ENCODE assay signal across 15 cellular contexts in genomic region chr18:74631242-74632087, GRCh38. TPM values are rescaled to one million over a fixed set of nuclear protein-coding genes. Genes with fewer than 3 reads are reported as not detected.
DNase-seq lines count a peak whose midpoint lies in the region; ATAC-seq, FAIRE-seq and TF ChIP-seq lines count a peak whose summit lies in the region.
"Had no signal": no experiment of that assay in that cellular context is flagged by ENCODE, and none has a peak within 500 bp of the region (broad histone marks: within the 10 kb centered on the region; RNA-seq: fewer than 3 reads in every experiment).

No MANE protein-coding gene starts in this region.

- FAIRE-seq in bronchial epithelial cell (lab: Jason Lieb, UNC) = no peak
- FAIRE-seq: GM12891, K562, pancreas, urothelium cell line had no signal

- H3K4me3 Mint-ChIP-seq in activated T-cell treated with anti-CD3 and anti-CD28 coated beads, Interleukin-2, amount 50 U/mL, for 24 hours = peak overlapping the region; percentile 62

- H3K36me3 Mint-ChIP-seq in activated T-cell treated with anti-CD3 and anti-CD28 coated beads, Interleukin-2, amount 50 U/mL, for 24 hours (ENCODE audit: low read depth) = peaks cover 57% of the 10 kb centered on the region

- H3K27me3 Mint-ChIP-seq in activated T-cell treated with anti-CD3 and anti-CD28 coated beads, Interleukin-2, amount 50 U/mL, for 24 hours = no peaks in the 10 kb centered on the region

- peaks cover 58% of the 10 kb centered on the region for H3K4me1 Mint-ChIP-seq in activated T-cell treated with anti-CD3 and anti-CD28 coated beads, Interleukin-2, amount 50 U/mL, for 24 hours (ENCODE audit: low read depth)

- intact Hi-C loops in testis (cut with DNase I; ENCODE audit: low total_unique reads) = no loop called here

- no peaks in the 10 kb centered on the region for H3K4me1 ChIP-seq in testis
- H3K4me1 ChIP-seq: pancreas had no signal

- ATAC-seq in left lobe of liver = no peak
- ATAC-seq: K562, pancreas had no signal

- TF ChIP-seq CTCF in bronchial epithelial cell (IDR thresholded peaks at IDR 0.05; ENCODE audit: insufficient read depth, low read length, severe bottlenecking) (no peak), testis (IDR thresholded peaks at IDR 0.05) (no peak)

- no peaks in the 10 kb centered on the region for H3K27me3 ChIP-seq in bronchial epithelial cell (ENCODE audit: control insufficient read depth, insufficient read depth, low read length)
- H3K27me3 ChIP-seq in testis = no peaks in the 10 kb centered on the region
- H3K27me3 ChIP-seq: pancreas had no signal

- DNase-seq in activated T-cell treated with anti-CD3 and anti-CD28 coated beads, Interleukin-2, amount 50 U/mL, for 24 hours = no peak
- DNase-seq in activated T-cell treated with anti-CD3 and anti-CD28 coated beads for 4 hours (no peak), OCI-M1 (lab: John Stamatoyannopoulos, UW) (peak; percentile 67), bronchial epithelial cell (ENCODE audit: low read depth) (peak; percentile 21), skeletal muscle cell (ENCODE audit: low read depth) (peak; percentile 45), left lobe of liver (ENCODE audit: low spot score) (no peak), testis (no peak), NCI-H526 (lab: John Stamatoyannopoulos, UW) (no peak)
- DNase-seq: activated effector memory CD4-positive, alpha-beta T cell treated with anti-CD3 and anti-CD28 coated beads, Interleukin-2, amount 50 U/mL, for 16 hours; NCI-H524 treated with DMSO at 0.1 percent for 48 hours; pancreas; stimulated activated CD4-positive, alpha-beta T cell treated with anti-CD3 and anti-CD28 coated beads, Interleukin-4, amount 100 ng/mL, for 24 hours had no signal

- H3K9me3 Mint-ChIP-seq in activated T-cell treated with anti-CD3 and anti-CD28 coated beads, Interleukin-2, amount 50 U/mL, for 24 hours = no peaks in the 10 kb centered on the region

- H3K27ac Mint-ChIP-seq in activated T-cell treated with anti-CD3 and anti-CD28 coated beads, Interleukin-2, amount 50 U/mL, for 24 hours = peak overlapping the region; percentile 91

- H3K4me3 ChIP-seq in bronchial epithelial cell (ENCODE audit: low read depth, low read length) = no peak overlapping the region
- H3K4me3 ChIP-seq in skeletal muscle cell (ENCODE audit: low read depth, low read length) = no peak overlapping the region
- H3K4me3 ChIP-seq in testis = no peak overlapping the region
- H3K4me3 ChIP-seq: K562, pancreas had no signal

- TF ChIP-seq POLR2A in testis (IDR thresholded peaks at IDR 0.05) = no peak

- H3K27ac ChIP-seq in testis = no peak overlapping the region
- H3K27ac ChIP-seq: pancreas had no signal

- WGBS in testis, 2 donors = 73 to 83% methylated on average over 8 of the region's 8 CpGs

- no peaks in the 10 kb centered on the region for H3K9me3 ChIP-seq in testis
- H3K9me3 ChIP-seq: pancreas had no signal

- H3K36me3 ChIP-seq in bronchial epithelial cell (ENCODE audit: control insufficient read depth, insufficient read depth, low read length) = no peaks in the 10 kb centered on the region
- H3K36me3 ChIP-seq in testis (ENCODE audit: low read depth, missing control alignments) = no peaks in the 10 kb centered on the region

RNA-seq across cellular contexts. Expression of gene ZNF407, which starts 33.8 kb away (rescaled TPM):
- total RNA-seq in bronchial epithelial cell (10.0 and 11.5 TPM in 2 replicates), left lobe of liver (4.9 TPM), testis (10 to 100 TPM; 30.8 to 35.9 TPM)
- 10.9 TPM for polyA plus RNA-seq in testis (ENCODE audit: insufficient read depth, low read depth, low replicate concordance)

Comparison
In these comparisons a context has a peak if more than half of its experiments do, and no peak if none do; other contexts are left out.
1. DNase-seq: peak in OCI-M1 (single experiment), bronchial epithelial cell (single experiment) and skeletal muscle cell (single experiment); none in activated T-cell treated with anti-CD3 and anti-CD28 coated beads, Interleukin-2, amount 50 U/mL, for 24 hours (single experiment), activated T-cell treated with anti-CD3 and anti-CD28 coated beads for 4 hours (single experiment), left lobe of liver (single experiment), testis (single experiment) and NCI-H526 (0 of 2).